ENCODE assay signal across 1 cellular context in the genomic region with DNA sequence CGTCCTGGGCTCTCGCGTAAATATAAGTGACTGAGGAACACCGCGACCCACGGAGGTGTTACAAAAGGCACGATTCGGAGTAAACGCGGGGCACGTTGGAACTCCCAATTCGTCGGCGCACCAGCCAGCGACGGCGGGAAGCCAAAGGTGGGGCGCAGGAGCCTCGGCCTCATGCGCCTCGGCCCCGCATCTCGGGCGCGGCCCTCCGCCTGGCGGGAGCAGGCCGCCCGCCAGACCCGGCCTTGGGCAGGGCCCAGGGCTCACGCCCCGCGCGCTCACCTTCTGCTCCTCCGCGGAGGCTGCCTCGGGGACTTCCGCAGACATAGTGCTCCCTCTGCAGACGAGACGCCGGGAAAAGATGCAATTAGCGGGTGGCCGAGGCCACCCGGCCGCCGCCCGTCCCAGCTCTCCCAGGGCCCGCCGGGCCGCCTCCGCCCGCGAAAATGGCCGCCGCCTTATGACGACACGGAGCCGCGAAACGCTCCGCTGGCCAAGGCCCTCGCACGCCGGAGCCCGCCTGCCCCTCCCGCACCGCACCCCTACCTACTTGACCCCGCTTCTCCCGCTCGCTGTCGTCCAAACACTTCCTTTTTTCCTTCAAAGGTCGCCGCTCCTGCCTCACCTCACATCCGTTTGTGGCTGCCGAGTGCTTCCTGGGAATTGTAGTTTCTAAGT.
TF ChIP-seq lines count a peak whose summit lies in the region.

A gene with protein sequence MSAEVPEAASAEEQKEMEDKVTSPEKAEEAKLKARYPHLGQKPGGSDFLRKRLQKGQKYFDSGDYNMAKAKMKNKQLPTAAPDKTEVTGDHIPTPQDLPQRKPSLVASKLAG (minus strand): TSS at position 462 of the 675 bp plus-strand sequence. CDS start 138 bp downstream, at position 324.

TF ChIP-seq in HepG2, 621 proteins besides CTCF, POLR2A, EP300 and RAD21 (continued from another document and continues in another):
- TF ChIP-seq, protein P1, sequence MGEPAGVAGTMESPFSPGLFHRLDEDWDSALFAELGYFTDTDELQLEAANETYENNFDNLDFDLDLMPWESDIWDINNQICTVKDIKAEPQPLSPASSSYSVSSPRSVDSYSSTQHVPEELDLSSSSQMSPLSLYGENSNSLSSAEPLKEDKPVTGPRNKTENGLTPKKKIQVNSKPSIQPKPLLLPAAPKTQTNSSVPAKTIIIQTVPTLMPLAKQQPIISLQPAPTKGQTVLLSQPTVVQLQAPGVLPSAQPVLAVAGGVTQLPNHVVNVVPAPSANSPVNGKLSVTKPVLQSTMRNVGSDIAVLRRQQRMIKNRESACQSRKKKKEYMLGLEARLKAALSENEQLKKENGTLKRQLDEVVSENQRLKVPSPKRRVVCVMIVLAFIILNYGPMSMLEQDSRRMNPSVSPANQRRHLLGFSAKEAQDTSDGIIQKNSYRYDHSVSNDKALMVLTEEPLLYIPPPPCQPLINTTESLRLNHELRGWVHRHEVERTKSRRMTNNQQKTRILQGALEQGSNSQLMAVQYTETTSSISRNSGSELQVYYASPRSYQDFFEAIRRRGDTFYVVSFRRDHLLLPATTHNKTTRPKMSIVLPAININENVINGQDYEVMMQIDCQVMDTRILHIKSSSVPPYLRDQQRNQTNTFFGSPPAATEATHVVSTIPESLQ (CRISPR knock-in tag; conservative IDR thresholded peaks at IDR 0.05) = no peak
- TF ChIP-seq ZNF737 (CRISPR knock-in tag; IDR thresholded peaks at IDR 0.05; ENCODE audit: borderline replicate concordance) (no peak), ZNF180 (CRISPR knock-in tag; IDR thresholded peaks at IDR 0.05; ENCODE audit: borderline replicate concordance, low read depth) (no peak), ZSCAN12 (CRISPR knock-in tag; IDR thresholded peaks at IDR 0.05) (no peak), JUNB (CRISPR knock-in tag; IDR thresholded peaks at IDR 0.05; ENCODE audit: borderline replicate concordance) (peak; percentile 51; the same call in 1 of the 2 replicates), ZNF746 (CRISPR knock-in tag; IDR thresholded peaks at IDR 0.05) (no peak; the same call in 1 of the 2 replicates), NFIB (CRISPR knock-in tag; IDR thresholded peaks at IDR 0.05; ENCODE audit: borderline replicate concordance) (no peak), ZFP1 (CRISPR knock-in tag; IDR thresholded peaks at IDR 0.05) (no peak; the same call in 1 of the 2 replicates), CREM (IDR thresholded peaks at IDR 0.05) (peak; percentile 94), CREM (CRISPR knock-in tag; IDR thresholded peaks at IDR 0.05) (no peak), ZNF292 (CRISPR knock-in tag; IDR thresholded peaks at IDR 0.05; ENCODE audit: borderline replicate concordance, low read depth) (no peak; the same call in 1 of the 2 replicates), AFF4 (CRISPR knock-in tag; IDR thresholded peaks at IDR 0.05) (no peak), IRX3 (CRISPR knock-in tag; IDR thresholded peaks at IDR 0.05; ENCODE audit: borderline replicate concordance, low read depth) (peak; percentile 83; the same call in 1 of the 2 replicates), GTF3A (CRISPR knock-in tag; conservative IDR thresholded peaks at IDR 0.05) (no peak), ZNF225 (CRISPR knock-in tag; IDR thresholded peaks at IDR 0.05) (0 out of 2 replicates have a peak, but pooled peaks have one; percentile 12), ZNF414 (CRISPR knock-in tag; IDR thresholded peaks at IDR 0.05) (peak; percentile 86; the same call in 1 of the 2 replicates), TIGD3 (CRISPR knock-in tag; IDR thresholded peaks at IDR 0.05; ENCODE audit: borderline replicate concordance) (no peak), U2AF1 (optimal IDR thresholded peaks at IDR 0.05; ENCODE audit: low read depth, low read length) (no peak), BRF2 (CRISPR knock-in tag; IDR thresholded peaks at IDR 0.05) (peak; percentile 86; the same call in 1 of the 2 replicates), CEBPB (IDR thresholded peaks at IDR 0.05; ENCODE audit: borderline replicate concordance, low read depth, low read length) (no peak), NR2F6 (IDR thresholded peaks at IDR 0.05) (peak; percentile 42; the same call in 1 of the 2 replicates), NR2F6 (CRISPR knock-in tag; IDR thresholded peaks at IDR 0.05) (peak; percentile 84; the same call in 1 of the 2 replicates), TCF7 (IDR thresholded peaks at IDR 0.05; ENCODE audit: low read depth) (peak; percentile 95), HIC2 (CRISPR knock-in tag; IDR thresholded peaks at IDR 0.05; ENCODE audit: low read depth) (peak; percentile 45; the same call in 1 of the 2 replicates), ZNF331 (CRISPR knock-in tag; IDR thresholded peaks at IDR 0.05) (peak; percentile 73), ZNF333 (CRISPR knock-in tag; IDR thresholded peaks at IDR 0.05; ENCODE audit: borderline replicate concordance) (0 out of 2 replicates have a peak, but pooled peaks have one; percentile 77), ARNTL (CRISPR knock-in tag; IDR thresholded peaks at IDR 0.05) (no peak)
- TF ChIP-seq, protein P2, sequence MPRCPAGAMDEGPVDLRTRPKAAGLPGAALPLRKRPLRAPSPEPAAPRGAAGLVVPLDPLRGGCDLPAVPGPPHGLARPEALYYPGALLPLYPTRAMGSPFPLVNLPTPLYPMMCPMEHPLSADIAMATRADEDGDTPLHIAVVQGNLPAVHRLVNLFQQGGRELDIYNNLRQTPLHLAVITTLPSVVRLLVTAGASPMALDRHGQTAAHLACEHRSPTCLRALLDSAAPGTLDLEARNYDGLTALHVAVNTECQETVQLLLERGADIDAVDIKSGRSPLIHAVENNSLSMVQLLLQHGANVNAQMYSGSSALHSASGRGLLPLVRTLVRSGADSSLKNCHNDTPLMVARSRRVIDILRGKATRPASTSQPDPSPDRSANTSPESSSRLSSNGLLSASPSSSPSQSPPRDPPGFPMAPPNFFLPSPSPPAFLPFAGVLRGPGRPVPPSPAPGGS (CRISPR knock-in tag; IDR thresholded peaks at IDR 0.05) = peak; percentile 80; the same call in 1 of the 2 replicates
- TF ChIP-seq, protein P3, sequence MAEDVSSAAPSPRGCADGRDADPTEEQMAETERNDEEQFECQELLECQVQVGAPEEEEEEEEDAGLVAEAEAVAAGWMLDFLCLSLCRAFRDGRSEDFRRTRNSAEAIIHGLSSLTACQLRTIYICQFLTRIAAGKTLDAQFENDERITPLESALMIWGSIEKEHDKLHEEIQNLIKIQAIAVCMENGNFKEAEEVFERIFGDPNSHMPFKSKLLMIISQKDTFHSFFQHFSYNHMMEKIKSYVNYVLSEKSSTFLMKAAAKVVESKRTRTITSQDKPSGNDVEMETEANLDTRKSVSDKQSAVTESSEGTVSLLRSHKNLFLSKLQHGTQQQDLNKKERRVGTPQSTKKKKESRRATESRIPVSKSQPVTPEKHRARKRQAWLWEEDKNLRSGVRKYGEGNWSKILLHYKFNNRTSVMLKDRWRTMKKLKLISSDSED (CRISPR knock-in tag; IDR thresholded peaks at IDR 0.05) = 0 out of 2 replicates have a peak, but pooled peaks have one; percentile 54
- TF ChIP-seq, protein P4, sequence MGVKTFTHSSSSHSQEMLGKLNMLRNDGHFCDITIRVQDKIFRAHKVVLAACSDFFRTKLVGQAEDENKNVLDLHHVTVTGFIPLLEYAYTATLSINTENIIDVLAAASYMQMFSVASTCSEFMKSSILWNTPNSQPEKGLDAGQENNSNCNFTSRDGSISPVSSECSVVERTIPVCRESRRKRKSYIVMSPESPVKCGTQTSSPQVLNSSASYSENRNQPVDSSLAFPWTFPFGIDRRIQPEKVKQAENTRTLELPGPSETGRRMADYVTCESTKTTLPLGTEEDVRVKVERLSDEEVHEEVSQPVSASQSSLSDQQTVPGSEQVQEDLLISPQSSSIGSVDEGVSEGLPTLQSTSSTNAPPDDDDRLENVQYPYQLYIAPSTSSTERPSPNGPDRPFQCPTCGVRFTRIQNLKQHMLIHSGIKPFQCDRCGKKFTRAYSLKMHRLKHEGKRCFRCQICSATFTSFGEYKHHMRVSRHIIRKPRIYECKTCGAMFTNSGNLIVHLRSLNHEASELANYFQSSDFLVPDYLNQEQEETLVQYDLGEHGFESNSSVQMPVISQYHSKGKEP (CRISPR knock-in tag; IDR thresholded peaks at IDR 0.05) = no peak
- TF ChIP-seq, protein P5, sequence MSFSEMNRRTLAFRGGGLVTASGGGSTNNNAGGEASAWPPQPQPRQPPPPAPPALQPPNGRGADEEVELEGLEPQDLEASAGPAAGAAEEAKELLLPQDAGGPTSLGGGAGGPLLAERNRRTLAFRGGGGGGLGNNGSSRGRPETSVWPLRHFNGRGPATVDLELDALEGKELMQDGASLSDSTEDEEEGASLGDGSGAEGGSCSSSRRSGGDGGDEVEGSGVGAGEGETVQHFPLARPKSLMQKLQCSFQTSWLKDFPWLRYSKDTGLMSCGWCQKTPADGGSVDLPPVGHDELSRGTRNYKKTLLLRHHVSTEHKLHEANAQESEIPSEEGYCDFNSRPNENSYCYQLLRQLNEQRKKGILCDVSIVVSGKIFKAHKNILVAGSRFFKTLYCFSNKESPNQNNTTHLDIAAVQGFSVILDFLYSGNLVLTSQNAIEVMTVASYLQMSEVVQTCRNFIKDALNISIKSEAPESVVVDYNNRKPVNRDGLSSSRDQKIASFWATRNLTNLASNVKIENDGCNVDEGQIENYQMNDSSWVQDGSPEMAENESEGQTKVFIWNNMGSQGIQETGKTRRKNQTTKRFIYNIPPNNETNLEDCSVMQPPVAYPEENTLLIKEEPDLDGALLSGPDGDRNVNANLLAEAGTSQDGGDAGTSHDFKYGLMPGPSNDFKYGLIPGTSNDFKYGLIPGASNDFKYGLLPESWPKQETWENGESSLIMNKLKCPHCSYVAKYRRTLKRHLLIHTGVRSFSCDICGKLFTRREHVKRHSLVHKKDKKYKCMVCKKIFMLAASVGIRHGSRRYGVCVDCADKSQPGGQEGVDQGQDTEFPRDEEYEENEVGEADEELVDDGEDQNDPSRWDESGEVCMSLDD (CRISPR knock-in tag; IDR thresholded peaks at IDR 0.05; ENCODE audit: borderline replicate concordance) = peak; percentile 90
- TF ChIP-seq, protein P6, sequence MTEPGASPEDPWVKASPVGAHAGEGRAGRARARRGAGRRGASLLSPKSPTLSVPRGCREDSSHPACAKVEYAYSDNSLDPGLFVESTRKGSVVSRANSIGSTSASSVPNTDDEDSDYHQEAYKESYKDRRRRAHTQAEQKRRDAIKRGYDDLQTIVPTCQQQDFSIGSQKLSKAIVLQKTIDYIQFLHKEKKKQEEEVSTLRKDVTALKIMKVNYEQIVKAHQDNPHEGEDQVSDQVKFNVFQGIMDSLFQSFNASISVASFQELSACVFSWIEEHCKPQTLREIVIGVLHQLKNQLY (CRISPR knock-in tag; IDR thresholded peaks at IDR 0.05) = 0 out of 2 replicates have a peak, but pooled peaks have one; percentile 15
